In the genomic region with DNA sequence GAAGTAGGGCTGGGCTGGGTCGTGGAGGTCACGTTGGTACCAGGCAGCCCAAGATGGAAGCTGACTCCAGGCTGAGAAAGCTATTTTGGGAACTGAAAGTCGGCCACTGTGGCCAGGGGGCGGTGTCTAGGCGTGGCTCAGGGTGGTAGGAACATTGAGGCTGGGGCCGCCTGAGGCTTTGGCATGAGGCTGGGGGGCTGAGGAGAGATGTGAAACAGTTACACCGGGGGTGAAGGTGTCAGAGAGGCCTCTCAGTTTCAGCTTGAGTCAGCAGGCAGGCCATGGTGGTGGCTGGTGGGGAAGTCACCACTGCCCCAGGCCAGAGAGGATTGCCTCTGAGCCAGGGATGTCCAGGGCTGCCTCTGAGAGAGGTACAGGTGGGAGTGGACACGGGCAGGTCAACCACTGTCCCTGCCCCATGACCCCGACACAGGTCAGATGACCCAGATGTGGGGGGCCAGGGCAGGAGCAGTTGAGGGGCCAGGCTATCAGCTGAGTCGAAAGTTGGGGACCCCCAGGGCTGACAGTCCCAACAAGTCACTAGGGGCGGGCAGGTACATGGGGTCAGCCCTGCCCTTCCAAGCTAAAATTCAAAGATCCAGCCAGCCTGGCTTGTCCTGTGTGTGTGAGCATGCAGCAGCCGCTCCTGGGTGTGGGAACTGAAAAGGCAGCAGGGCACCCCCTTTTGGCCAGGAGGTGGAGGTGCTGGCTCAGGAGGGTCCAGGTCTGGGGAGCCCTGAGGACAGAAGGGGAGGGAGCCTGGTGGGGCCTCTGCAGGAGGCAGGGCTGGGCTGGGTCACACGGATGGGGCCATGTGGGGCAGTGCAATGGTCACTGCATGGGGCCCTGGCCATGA, we compare ENCODE assay signal across 8 cellular contexts. TPM values are rescaled to one million over a fixed set of nuclear protein-coding genes. Genes with fewer than 3 reads are reported as not detected.
DNase-seq lines count a peak whose midpoint lies in the region; ATAC-seq and TF ChIP-seq lines count a peak whose summit lies in the region.

No MANE protein-coding gene starts in this region.

- H3K27ac Mint-ChIP-seq in chondrocyte (ENCODE audit: unreplicated experiment) (no peak overlapping the region), mesothelial cell of epicardium (no peak overlapping the region)

- H3K36me3 Mint-ChIP-seq in chondrocyte (ENCODE audit: low read depth) (peaks cover 9% of the 10 kb centered on the region), mesothelial cell of epicardium (peaks cover 4% of the 10 kb centered on the region)

- peak overlapping the region; percentile 38 for H3K4me3 ChIP-seq in GM12875 (ENCODE audit: low read depth, low read length)

- peaks cover 64% of the 10 kb centered on the region for H3K36me3 ChIP-seq in KOPT-K1 (ENCODE audit: insufficient read depth, low read length)

- H3K9me3 ChIP-seq in KOPT-K1 (ENCODE audit: insufficient read depth, low read length, poor library complexity, severe bottlenecking): no peaks in the 10 kb centered on the region

- peaks cover 30% of the 10 kb centered on the region for H3K4me1 Mint-ChIP-seq in chondrocyte (ENCODE audit: low read depth)
- peaks cover 14% of the 10 kb centered on the region for H3K4me1 Mint-ChIP-seq in mesothelial cell of epicardium

- H3K27me3 Mint-ChIP-seq in chondrocyte (ENCODE audit: low read depth) (no peaks in the 10 kb centered on the region), mesothelial cell of epicardium (ENCODE audit: low read depth) (peaks cover 26% of the 10 kb centered on the region)

- H3K9me3 Mint-ChIP-seq in chondrocyte (ENCODE audit: low read depth) (no peaks in the 10 kb centered on the region), mesothelial cell of epicardium (no peaks in the 10 kb centered on the region)

- peak overlapping the region; percentile 16 for H3K27ac ChIP-seq in KOPT-K1 (ENCODE audit: low read depth, low read length, poor library complexity, severe bottlenecking)

- no peak overlapping the region for H3K4me3 Mint-ChIP-seq in chondrocyte (ENCODE audit: unreplicated experiment)
- no peak overlapping the region for H3K4me3 Mint-ChIP-seq in mesothelial cell of epicardium

- ATAC-seq in GM21786 (IDR thresholded peaks at IDR 0.05; ENCODE audit: unreplicated experiment): peak; percentile 79

- TF ChIP-seq CTCF in GM12875 (IDR thresholded peaks at IDR 0.05; ENCODE audit: borderline replicate concordance, insufficient read depth, low read depth, low read length): peak; percentile 86
- TF ChIP-seq CTCF in chondrocyte (IDR thresholded peaks at IDR 0.05): peak; percentile 72
- peak; percentile 41 for TF ChIP-seq CTCF in mesothelial cell of epicardium (IDR thresholded peaks at IDR 0.05; ENCODE audit: unreplicated experiment)

- peak; percentile 38 to 62 (median 48) for DNase-seq in activated CD4-positive, CD25-positive, alpha-beta regulatory T cell (lab: John Stamatoyannopoulos, UW)
- DNase-seq in chondrocyte (ENCODE audit: low spot score) (no peak), mesothelial cell of epicardium (ENCODE audit: low spot score in 2 of 2, unreplicated experiment in 2 of 2) (no peak), NCI-H1930 (lab: John Stamatoyannopoulos, UW) (no peak)
- DNase-seq in stimulated activated naive CD4-positive, alpha-beta T cell (lab: John Stamatoyannopoulos, UW): peak; percentile 57 to 76 (median 70)

RNA-seq across cellular contexts. Expression of gene KCNK7, which starts 7.2 kb away (rescaled TPM):
- total RNA-seq in chondrocyte (0.22 to 0.44 TPM in 2 of 3 replicates, not detected in the other), mesothelial cell of epicardium (0.95 to 2.4 TPM (median 1.7 TPM) in 3 replicates)

RNA-seq across cellular contexts. Expression of gene EHBP1L1, which starts 12.6 kb away (rescaled TPM):
- total RNA-seq in chondrocyte (28.1 to 82.0 TPM (median 81.3 TPM) in 3 replicates), mesothelial cell of epicardium (30.4 to 35.2 TPM (median 33.8 TPM) in 3 replicates)

RNA-seq across cellular contexts. Expression of gene FAM89B, which starts 16.1 kb away (rescaled TPM):
- total RNA-seq in chondrocyte: 84.8 to 91.9 TPM (median 86.8 TPM) in 3 replicates
- 56.7 to 61.5 TPM (median 57.6 TPM) in 3 replicates for total RNA-seq in mesothelial cell of epicardium

RNA-seq across cellular contexts. Expression of gene ZNRD2, which starts 18.1 kb away (rescaled TPM):
- total RNA-seq in chondrocyte (26.4 to 32.1 TPM (median 28.1 TPM) in 3 replicates), mesothelial cell of epicardium (23.1 to 27.8 TPM (median 27.4 TPM) in 3 replicates)

RNA-seq across cellular contexts. Expression of gene MAP3K11, which starts 25.6 kb away (rescaled TPM):
- total RNA-seq in chondrocyte: 30.2 to 34.6 TPM (median 31.6 TPM) in 3 replicates
- 46.8 to 52.0 TPM (median 47.5 TPM) in 3 replicates for total RNA-seq in mesothelial cell of epicardium

Comparison
In these comparisons a context has a peak if more than half of its experiments do, and no peak if none do; other contexts are left out.
1. DNase-seq: peak in activated CD4-positive, CD25-positive, alpha-beta regulatory T cell (4 of 4) and stimulated activated naive CD4-positive, alpha-beta T cell (6 of 6); none in chondrocyte (single experiment), mesothelial cell of epicardium (0 of 2) and NCI-H1930 (0 of 2).
2. Peak in every context shown above with its lines, with median percentiles within 50 percentile points of each other: CTCF ChIP-seq.